8 cellular contexts compared by ENCODE assay signal in genomic region chrX:21840199-21840557, GRCh38. TPM values are rescaled to one million over a fixed set of nuclear protein-coding genes. Genes with fewer than 3 reads are reported as not detected.
A peak's percentile ranks its signal among the peaks of the same experiment; 100 is the strongest.
DNase-seq lines count a peak whose midpoint lies in the region; ATAC-seq, FAIRE-seq and TF ChIP-seq lines count a peak whose summit lies in the region.

No MANE protein-coding gene starts in this region.

- H3K79me2 ChIP-seq in keratinocyte (ENCODE audit: control insufficient read depth, insufficient read depth, low read length): peaks cover 11% of the 10 kb centered on the region

- H4K20me1 ChIP-seq in keratinocyte (ENCODE audit: control insufficient read depth, extremely low read depth, insufficient read depth, low read length): no peaks in the 10 kb centered on the region

- H3K9ac ChIP-seq in keratinocyte (ENCODE audit: control insufficient read depth, extremely low read depth, insufficient read depth, low read length): peak overlapping the region; percentile 82

- FAIRE-seq in keratinocyte (lab: Jason Lieb, UNC): no peak

- H3K4me1 Mint-ChIP-seq in activated CD4-positive, alpha-beta T cell treated with anti-CD3 and anti-CD28 coated beads, Interleukin-2, amount 10 ng/mL, durations not matched to agents 7 days and 5 days: peaks cover 18% of the 10 kb centered on the region
- peaks cover 8% of the 10 kb centered on the region for H3K4me1 Mint-ChIP-seq in activated naive CD4-positive, alpha-beta T cell treated with anti-CD3 and anti-CD28 coated beads, Interleukin-2, amount 10 ng/mL, durations not matched to agents 7 days and 5 days

- dilution Hi-C loops in keratinocyte (cut with MboI; ENCODE audit: extremely low pct_ligation_motif_present, low sequenced_read_pairs): no loop called here

- peak overlapping the region; percentile 60 to 82 (median 77) for H3K4me3 ChIP-seq in keratinocyte (ENCODE audit: control insufficient read depth in 2 of 3, extremely low read depth in 1 of 3, insufficient read depth in 2 of 3, low read depth in 1 of 3, low read length in 3 of 3)

- ATAC-seq in HG03457 (IDR thresholded peaks at IDR 0.05; ENCODE audit: unreplicated experiment): peak; percentile 18
- peak; percentile 20 for ATAC-seq in stimulated activated naive CD8-positive, alpha-beta T cell treated with anti-CD3 and anti-CD28 coated beads, Interleukin-15, Interleukin-2, amounts not matched to agents 100 U/mL and 50 U/mL, for 24 hours
- no peak for ATAC-seq in omental fat pad (ENCODE audit: low FRiP score)

- POLR2A ChIA-PET in activated CD4-positive, alpha-beta T cell treated with anti-CD3 and anti-CD28 coated beads, Interleukin-2, amount 10 ng/mL, durations not matched to agents 7 days and 5 days (lab: Charles Lee): no interaction called here
- POLR2A ChIA-PET in HEK293T (lab: Yijun Ruan, JAX): no interaction called here

- no peaks in the 10 kb centered on the region for H3K36me3 ChIP-seq in keratinocyte (ENCODE audit: control insufficient read depth in 2 of 2, extremely low read depth in 1 of 2, insufficient read depth in 2 of 2, low read length in 2 of 2)

- TF ChIP-seq CTCF in keratinocyte (optimal IDR thresholded peaks at IDR 0.05 in 1 of 3, IDR thresholded peaks at IDR 0.05 in 1 of 3, conservative IDR thresholded peaks at IDR 0.05 in 1 of 3; ENCODE audit: extremely low read depth in 1 of 3, insufficient read depth in 2 of 3, low read length in 3 of 3) (no peak), omental fat pad (IDR thresholded peaks at IDR 0.05) (no peak)

- peak overlapping the region; percentile 84 for H3K4me3 Mint-ChIP-seq in activated CD4-positive, alpha-beta T cell treated with anti-CD3 and anti-CD28 coated beads, Interleukin-2, amount 10 ng/mL, durations not matched to agents 7 days and 5 days
- H3K4me3 Mint-ChIP-seq in activated naive CD4-positive, alpha-beta T cell treated with anti-CD3 and anti-CD28 coated beads, Interleukin-2, amount 10 ng/mL, durations not matched to agents 7 days and 5 days: peak overlapping the region; percentile 91

- peak; percentile 13 for DNase-seq in activated CD4-positive, alpha-beta T cell treated with anti-CD3 and anti-CD28 coated beads, Interleukin-2, amount 10 ng/mL, durations not matched to agents 7 days and 5 days
- DNase-seq in activated CD4-positive, alpha-beta T cell treated with anti-CD3 and anti-CD28 coated beads, Interleukin-2, amount 50 U/mL, for 4 hours: no peak
- DNase-seq in activated naive CD4-positive, alpha-beta T cell treated with anti-CD3 and anti-CD28 coated beads, Interleukin-2, amount 10 ng/mL, durations not matched to agents 7 days and 5 days: no peak
- no peak for DNase-seq in keratinocyte (ENCODE audit: low read depth, low spot score)
- DNase-seq in stimulated activated naive CD8-positive, alpha-beta T cell treated with anti-CD3 and anti-CD28 coated beads, Interleukin-15, Interleukin-2, amounts not matched to agents 100 U/mL and 50 U/mL, for 24 hours: no peak
- no peak for DNase-seq in HEK293T (ENCODE audit: extremely low spot score)
- no peak for DNase-seq in omental fat pad (ENCODE audit: low spot score)

- H3K4me1 ChIP-seq in keratinocyte (ENCODE audit: control insufficient read depth, extremely low read depth, insufficient read depth, low read length): peaks cover 3% of the 10 kb centered on the region

- no peaks in the 10 kb centered on the region for H3K9me3 Mint-ChIP-seq in activated CD4-positive, alpha-beta T cell treated with anti-CD3 and anti-CD28 coated beads, Interleukin-2, amount 10 ng/mL, durations not matched to agents 7 days and 5 days
- H3K9me3 Mint-ChIP-seq in activated naive CD4-positive, alpha-beta T cell treated with anti-CD3 and anti-CD28 coated beads, Interleukin-2, amount 10 ng/mL, durations not matched to agents 7 days and 5 days: no peaks in the 10 kb centered on the region

- H3K4me2 ChIP-seq in keratinocyte (ENCODE audit: control insufficient read depth, extremely low read depth, insufficient read depth, low read depth, low read length): peak overlapping the region; percentile 78

- no peaks in the 10 kb centered on the region for H3K27me3 ChIP-seq in keratinocyte (ENCODE audit: control insufficient read depth, extremely low read depth, insufficient read depth, low read length)

- H3K27ac Mint-ChIP-seq in activated CD4-positive, alpha-beta T cell treated with anti-CD3 and anti-CD28 coated beads, Interleukin-2, amount 10 ng/mL, durations not matched to agents 7 days and 5 days: peak overlapping the region; percentile 93
- H3K27ac Mint-ChIP-seq in activated naive CD4-positive, alpha-beta T cell treated with anti-CD3 and anti-CD28 coated beads, Interleukin-2, amount 10 ng/mL, durations not matched to agents 7 days and 5 days: peak overlapping the region; percentile 90

- peak overlapping the region; percentile 65 for H3K27ac ChIP-seq in keratinocyte (ENCODE audit: control insufficient read depth, insufficient read depth, low read length)

- H3K27me3 Mint-ChIP-seq in activated CD4-positive, alpha-beta T cell treated with anti-CD3 and anti-CD28 coated beads, Interleukin-2, amount 10 ng/mL, durations not matched to agents 7 days and 5 days: no peaks in the 10 kb centered on the region
- H3K27me3 Mint-ChIP-seq in activated naive CD4-positive, alpha-beta T cell treated with anti-CD3 and anti-CD28 coated beads, Interleukin-2, amount 10 ng/mL, durations not matched to agents 7 days and 5 days: no peaks in the 10 kb centered on the region

- peak overlapping the region; percentile 66 for H2AFZ ChIP-seq in keratinocyte (ENCODE audit: control insufficient read depth, low read length)

- CTCF ChIA-PET in activated CD4-positive, alpha-beta T cell treated with anti-CD3 and anti-CD28 coated beads, Interleukin-2, amount 10 ng/mL, durations not matched to agents 7 days and 5 days (lab: Charles Lee): interaction anchor here (0.5 kb wide), 1 partner anchor 23 kb away, joined by 3 read pairs; no protein-coding TSS in a partner anchor
- CTCF ChIA-PET in activated naive CD4-positive, alpha-beta T cell treated with anti-CD3 and anti-CD28 coated beads, Interleukin-2, amount 10 ng/mL, durations not matched to agents 7 days and 5 days (lab: Charles Lee): interaction anchor here (1.0 kb wide), 1 partner anchor 133 kb away, joined by 3 read pairs; no protein-coding TSS in a partner anchor
- CTCF ChIA-PET in HEK293T (lab: Yijun Ruan, JAX): no interaction called here

- H3K9me1 ChIP-seq in keratinocyte (ENCODE audit: control insufficient read depth, extremely low read depth, insufficient read depth, low read length): no peaks in the 10 kb centered on the region

- H3K9me3 ChIP-seq in keratinocyte (ENCODE audit: control insufficient read depth, low read depth, low read length): no peaks in the 10 kb centered on the region

- H3K36me3 Mint-ChIP-seq in activated CD4-positive, alpha-beta T cell treated with anti-CD3 and anti-CD28 coated beads, Interleukin-2, amount 10 ng/mL, durations not matched to agents 7 days and 5 days (ENCODE audit: low read depth): peaks cover 10% of the 10 kb centered on the region
- H3K36me3 Mint-ChIP-seq in activated naive CD4-positive, alpha-beta T cell treated with anti-CD3 and anti-CD28 coated beads, Interleukin-2, amount 10 ng/mL, durations not matched to agents 7 days and 5 days: peaks cover 5% of the 10 kb centered on the region

TF ChIP-seq in HEK293T, 16 proteins besides CTCF, POLR2A, EP300 and RAD21:
- no peak for TF ChIP-seq ARNT (IDR thresholded peaks at IDR 0.05)
- TF ChIP-seq TARDBP (IDR thresholded peaks at IDR 0.05): no peak
- no peak for TF ChIP-seq NFRKB (IDR thresholded peaks at IDR 0.05)
- TF ChIP-seq L3MBTL2 (conservative IDR thresholded peaks at IDR 0.05): no peak
- TF ChIP-seq PKNOX1 (IDR thresholded peaks at IDR 0.05): no peak

RNA-seq across cellular contexts. Expression of gene MBTPS2, which starts 0.8 kb away (rescaled TPM):
- total RNA-seq in activated CD4-positive, alpha-beta T cell treated with anti-CD3 and anti-CD28 coated beads, Interleukin-2, amount 10 ng/mL, durations not matched to agents 7 days and 5 days: 1 to 10 TPM; 8.3 to 8.4 TPM
- 10.8 to 15.7 TPM (median 11.3 TPM) in 3 replicates for polyA plus RNA-seq in keratinocyte
- 3.5 TPM for polyA plus RNA-seq in keratinocyte (2011; ENCODE audit: low read depth)
- polyA plus RNA-seq in keratinocyte (2011; cell fraction: cytosol; rRNA removed): 4.9 and 9.4 TPM in 2 replicates
- polyA plus RNA-seq in keratinocyte (2011; cell fraction: nucleus; rRNA removed): 11.6 and 16.3 TPM in 2 replicates
- 5.0 and 9.7 TPM in 2 replicates for polyA plus RNA-seq in keratinocyte (2012; ENCODE audit: low replicate concordance)
- polyA minus RNA-seq in keratinocyte: 7.5 to 24.3 TPM (median 16.5 TPM) in 3 replicates
- polyA minus RNA-seq in keratinocyte (2011; cell fraction: cytosol; rRNA and poly(A)+ RNA removed): 10.4 TPM
- polyA minus RNA-seq in keratinocyte (2011; cell fraction: nucleus; rRNA and poly(A)+ RNA removed): 16.4 and 26.8 TPM in 2 replicates
- total RNA-seq in omental fat pad: 10 to 100 TPM in 2 of 4 donors, 1 to 10 TPM in 2; 7.4 to 12.5 (median 9.2) TPM

RNA-seq across cellular contexts. Expression of gene YY2, which starts 15.6 kb away (rescaled TPM):
- total RNA-seq in activated CD4-positive, alpha-beta T cell treated with anti-CD3 and anti-CD28 coated beads, Interleukin-2, amount 10 ng/mL, durations not matched to agents 7 days and 5 days: 1 to 10 TPM; 1.5 to 2.0 TPM
- polyA plus RNA-seq in keratinocyte: 0.86 to 1.2 TPM (median 0.95 TPM) in 3 replicates
- polyA plus RNA-seq in keratinocyte (2011; ENCODE audit: low read depth): 1.2 TPM
- polyA plus RNA-seq in keratinocyte (2011; cell fraction: cytosol; rRNA removed): 0.35 and 0.51 TPM in 2 replicates
- 2.2 and 2.5 TPM in 2 replicates for polyA plus RNA-seq in keratinocyte (2011; cell fraction: nucleus; rRNA removed)
- polyA plus RNA-seq in keratinocyte (2012; ENCODE audit: low replicate concordance): 0.99 and 1.3 TPM in 2 replicates
- 0.76 to 1.1 TPM in 2 of 3 replicates, not detected in the other for polyA minus RNA-seq in keratinocyte
- polyA minus RNA-seq in keratinocyte (2011; cell fraction: cytosol; rRNA and poly(A)+ RNA removed): not detected
- polyA minus RNA-seq in keratinocyte (2011; cell fraction: nucleus; rRNA and poly(A)+ RNA removed): 0.84 and 1.9 TPM in 2 replicates
- 1 to 10 TPM; 2.3 to 3.0 (median 2.7) TPM for total RNA-seq in omental fat pad
